Comparison of ENCODE assay signal across 28 cellular contexts in genomic region chr12:70721958-70722357, GRCh38.
DNase-seq lines count a peak whose midpoint lies in the region; ATAC-seq, FAIRE-seq and TF ChIP-seq lines count a peak whose summit lies in the region.
"Had no signal": no experiment of that assay in that cellular context is flagged by ENCODE, and none has a peak within 500 bp of the region (broad histone marks: within the 10 kb centered on the region; RNA-seq: fewer than 3 reads in every experiment).

No MANE protein-coding gene starts in this region.

- H3K27ac ChIP-seq in right atrium auricular region (peak overlapping the region; percentile 28 to 52), mesodermal cell (ENCODE audit: low read depth, low read length, severe bottlenecking) (peak overlapping the region; percentile 61)
- H3K27ac ChIP-seq: 22Rv1, KMS-11 had no signal

- peak; percentile 9 for ATAC-seq in Right ventricle myocardium superior (ENCODE audit: poor library complexity)
- ATAC-seq: stimulated activated memory B cell treated with anti-CD40 and anti-IgM and Interleukin-4, amounts not matched to agents 10 μg/mL and 1 μg/mL and 100 μg/mL, for 72 hours had no signal

- H3K36me3 ChIP-seq in right atrium auricular region: no peaks in the 10 kb centered on the region
- no peaks in the 10 kb centered on the region for H3K36me3 ChIP-seq in mesodermal cell (ENCODE audit: control insufficient read depth, insufficient read depth, low read length)
- H3K36me3 ChIP-seq: breast epithelium, sigmoid colon had no signal

- H3K9me3 ChIP-seq in right atrium auricular region (no peaks in the 10 kb centered on the region), mesodermal cell (ENCODE audit: control insufficient read depth, low read length) (no peaks in the 10 kb centered on the region)
- H3K9me3 ChIP-seq: breast epithelium, sigmoid colon had no signal

- peaks cover 3% of the 10 kb centered on the region for H3K4me1 Mint-ChIP-seq in activated T-helper 2 cell treated with anti-CD3 and anti-CD28 coated beads, Interferon-gamma antibody, Interleukin-2, Interleukin-4, amounts not matched to agents 10 μg/mL and 5 μg/mL and 100 μg/mL, durations not matched to agents 14 hours and 24 hours and 36 hours (ENCODE audit: low read depth)

- peak; percentile 40 for DNase-seq in Right ventricle myocardium superior
- DNase-seq in cardiac septum (ENCODE audit: low spot score): no peak
- DNase-seq in right atrium auricular region (ENCODE audit: low spot score): no peak
- no peak for DNase-seq in RCC 7860 (ENCODE audit: low spot score)
- DNase-seq in activated T-helper 2 cell treated with anti-CD3 and anti-CD28 coated beads, Interferon-gamma antibody, Interleukin-2, Interleukin-4, amounts not matched to agents 10 μg/mL and 5 μg/mL and 100 μg/mL, durations not matched to agents 14 hours and 24 hours and 36 hours (ENCODE audit: low spot score): no peak
- DNase-seq in stimulated activated CD4-positive, alpha-beta T cell treated with anti-CD3 and anti-CD28 coated beads, Interleukin-4, amount 100 ng/mL, for 4 hours: no peak
- no peak for DNase-seq in epidermal melanocyte (ENCODE audit: insufficient read length, low spot score)
- DNase-seq: activated B cell treated with CpG ODN at 0.5 μM for 24 hours; activated CD4-positive, alpha-beta memory T cell treated with anti-CD3 and anti-CD28 coated beads for 36 hours; activated naive CD4-positive, alpha-beta T cell treated with Interleukin-2 at 50 U/mL for 16 hours; cortex of kidney; GF-D8; HCEC 1CT; head of caudate nucleus; mammary epithelial cell; NCI-H1694 treated with DMSO at 0.1 percent for 48 hours; NCI-H226; NCI-H774; occipital lobe; sigmoid colon; stimulated activated CD4-positive, alpha-beta T cell treated with anti-CD3 and anti-CD28 coated beads, Interleukin-1b, Interleukin-23, amount 100 ng/mL, for 48 hours; T-helper 9 cell had no signal

- 40 to 60% methylated on average over 2 to 3 of the region's 6 CpGs for WGBS in mesodermal cell (ENCODE audit: insufficient coverage in 2 of 2), 2 experiments

- H3K4me1 ChIP-seq in right atrium auricular region (no peaks in the 10 kb centered on the region), mesodermal cell (ENCODE audit: control insufficient read depth, insufficient read depth, low read length, poor library complexity, severe bottlenecking) (no peaks in the 10 kb centered on the region)
- H3K4me1 ChIP-seq: breast epithelium, sigmoid colon had no signal

- no peak for TF ChIP-seq CTCF in right atrium auricular region (IDR thresholded peaks at IDR 0.05)

- no peaks in the 10 kb centered on the region for H3K36me3 Mint-ChIP-seq in activated T-helper 2 cell treated with anti-CD3 and anti-CD28 coated beads, Interferon-gamma antibody, Interleukin-2, Interleukin-4, amounts not matched to agents 10 μg/mL and 5 μg/mL and 100 μg/mL, durations not matched to agents 14 hours and 24 hours and 36 hours (ENCODE audit: low read depth)
- H3K36me3 Mint-ChIP-seq: activated CD4-positive, alpha-beta memory T cell treated with anti-CD3 and anti-CD28 coated beads for 36 hours; stimulated activated memory B cell treated with anti-CD40 and anti-IgM and Interleukin-4, amounts not matched to agents 10 μg/mL and 1 μg/mL and 100 μg/mL, for 72 hours had no signal

- H3K27ac Mint-ChIP-seq in activated T-helper 2 cell treated with anti-CD3 and anti-CD28 coated beads, Interferon-gamma antibody, Interleukin-2, Interleukin-4, amounts not matched to agents 10 μg/mL and 5 μg/mL and 100 μg/mL, durations not matched to agents 14 hours and 24 hours and 36 hours: no peak overlapping the region
- H3K27ac Mint-ChIP-seq: activated B cell treated with CpG ODN at 0.5 μM for 24 hours; activated CD4-positive, alpha-beta memory T cell treated with anti-CD3 and anti-CD28 coated beads for 36 hours; stimulated activated memory B cell treated with anti-CD40 and anti-IgM and Interleukin-4, amounts not matched to agents 10 μg/mL and 1 μg/mL and 100 μg/mL, for 72 hours had no signal

- no peak overlapping the region for H3K4me3 Mint-ChIP-seq in activated T-helper 2 cell treated with anti-CD3 and anti-CD28 coated beads, Interferon-gamma antibody, Interleukin-2, Interleukin-4, amounts not matched to agents 10 μg/mL and 5 μg/mL and 100 μg/mL, durations not matched to agents 14 hours and 24 hours and 36 hours (ENCODE audit: low read depth)
- H3K4me3 Mint-ChIP-seq: activated B cell treated with CpG ODN at 0.5 μM for 24 hours; activated CD4-positive, alpha-beta memory T cell treated with anti-CD3 and anti-CD28 coated beads for 36 hours; stimulated activated memory B cell treated with anti-CD40 and anti-IgM and Interleukin-4, amounts not matched to agents 10 μg/mL and 1 μg/mL and 100 μg/mL, for 72 hours had no signal

- no peaks in the 10 kb centered on the region for H3K9me3 Mint-ChIP-seq in activated T-helper 2 cell treated with anti-CD3 and anti-CD28 coated beads, Interferon-gamma antibody, Interleukin-2, Interleukin-4, amounts not matched to agents 10 μg/mL and 5 μg/mL and 100 μg/mL, durations not matched to agents 14 hours and 24 hours and 36 hours
- H3K9me3 Mint-ChIP-seq: activated B cell treated with CpG ODN at 0.5 μM for 24 hours; activated CD4-positive, alpha-beta memory T cell treated with anti-CD3 and anti-CD28 coated beads for 36 hours; stimulated activated memory B cell treated with anti-CD40 and anti-IgM and Interleukin-4, amounts not matched to agents 10 μg/mL and 1 μg/mL and 100 μg/mL, for 72 hours had no signal

- H3K4me3 ChIP-seq in right atrium auricular region (no peak overlapping the region), mesodermal cell (ENCODE audit: extremely low read depth, insufficient read depth, low read length, poor library complexity, severe bottlenecking) (no peak overlapping the region)
- H3K4me3 ChIP-seq: breast epithelium, sigmoid colon had no signal

- no peak for FAIRE-seq in RCC 7860 (lab: Jason Lieb, UNC)
- FAIRE-seq: islet of Langerhans had no signal

- peaks cover 8% of the 10 kb centered on the region for H3K27me3 Mint-ChIP-seq in activated T-helper 2 cell treated with anti-CD3 and anti-CD28 coated beads, Interferon-gamma antibody, Interleukin-2, Interleukin-4, amounts not matched to agents 10 μg/mL and 5 μg/mL and 100 μg/mL, durations not matched to agents 14 hours and 24 hours and 36 hours (ENCODE audit: low read depth)
- H3K27me3 Mint-ChIP-seq: stimulated activated memory B cell treated with anti-CD40 and anti-IgM and Interleukin-4, amounts not matched to agents 10 μg/mL and 1 μg/mL and 100 μg/mL, for 72 hours had no signal

- intact Hi-C loops in Right ventricle myocardium superior (cut with DNase I): loop anchor here (5.0 kb wide), 1 partner anchor 130 kb away; no protein-coding TSS in a partner anchor
- intact Hi-C loops in cardiac septum (cut with DNase I): loop anchor here (2.0 to 5.0 kb wide), 3 partner anchors 75 to 845 kb away; no protein-coding TSS in a partner anchor
- intact Hi-C loops in activated T-helper 2 cell treated with anti-CD3 and anti-CD28 coated beads, Interferon-gamma antibody, Interleukin-2, Interleukin-4, amounts not matched to agents 10 μg/mL and 5 μg/mL and 100 μg/mL, durations not matched to agents 14 hours and 24 hours and 36 hours (cut with micrococcal nuclease): no loop called here

- no peaks in the 10 kb centered on the region for H3K27me3 ChIP-seq in right atrium auricular region
- H3K27me3 ChIP-seq: breast epithelium had no signal
